Comparison of ENCODE assay signal across 20 cellular contexts in genomic region chr10:103186128-103186527, GRCh38. TPM values are rescaled to one million over a fixed set of nuclear protein-coding genes. Genes with fewer than 3 reads are reported as not detected.
DNase-seq lines count a peak whose midpoint lies in the region; ATAC-seq and TF ChIP-seq lines count a peak whose summit lies in the region.
"Had no signal": no experiment of that assay in that cellular context is flagged by ENCODE, and none has a peak within 500 bp of the region (broad histone marks: within the 10 kb centered on the region; RNA-seq: fewer than 3 reads in every experiment).

No MANE protein-coding gene starts in this region.

- H3K79me2 ChIP-seq in OCI-LY7 (ENCODE audit: insufficient read depth, low read depth, low read length) = peaks cover 97% of the 10 kb centered on the region

- TF ChIP-seq CTCF in OCI-LY7 (conservative IDR thresholded peaks at IDR 0.05; ENCODE audit: low read length) = no peak
- TF ChIP-seq CTCF in esophagus squamous epithelium (IDR thresholded peaks at IDR 0.05) = no peak
- no peak for TF ChIP-seq CTCF in thoracic aorta (IDR thresholded peaks at IDR 0.05)

- peak overlapping the region; percentile 6 to 29 for H3K4me3 Mint-ChIP-seq in activated T-cell treated with anti-CD3 and anti-CD28 coated beads, Interleukin-2, amount 50 U/mL, for 72 hours
- no peak overlapping the region for H3K4me3 Mint-ChIP-seq in activated T-cell treated with anti-CD3 and anti-CD28 coated beads, Interleukin-2, amount 50 U/mL, for 4 hours
- H3K4me3 Mint-ChIP-seq: neural crest cell; T-helper 1 cell treated with Interleukin-12 subunit alpha and Interleukin-12 subunit beta and Interleukin-4 antibody, amounts not matched to agents 30 μg/mL and 1 μg/mL, for 36 hours had no signal

- H3K27ac ChIP-seq in OCI-LY7 (ENCODE audit: low read depth, low read length, poor library complexity, severe bottlenecking) (peak overlapping the region; percentile 99), esophagus squamous epithelium (peak overlapping the region; percentile 45 to 65 (median 49)), thoracic aorta (peak overlapping the region; percentile 29 to 56)
- H3K27ac ChIP-seq: right atrium auricular region, uterus had no signal

- peaks cover 84% of the 10 kb centered on the region for H3K4me1 Mint-ChIP-seq in activated T-cell treated with anti-CD3 and anti-CD28 coated beads, Interleukin-2, amount 50 U/mL, for 72 hours (ENCODE audit: low read depth)
- peaks cover 68% of the 10 kb centered on the region for H3K4me1 Mint-ChIP-seq in activated T-cell treated with anti-CD3 and anti-CD28 coated beads, Interleukin-2, amount 50 U/mL, for 4 hours (ENCODE audit: low read depth)

- H3K27me3 ChIP-seq in esophagus squamous epithelium (no peaks in the 10 kb centered on the region), thoracic aorta (replicated peaks; ENCODE audit: insufficient read depth) (peaks cover 3% of the 10 kb centered on the region)
- H3K27me3 ChIP-seq: right atrium auricular region, uterus had no signal

- no peak overlapping the region for H3K27ac Mint-ChIP-seq in activated T-cell treated with anti-CD3 and anti-CD28 coated beads, Interleukin-2, amount 50 U/mL, for 72 hours

- peak overlapping the region; percentile 61 for H3K4me3 ChIP-seq in OCI-LY7 (ENCODE audit: low read depth, low read length, poor library complexity, severe bottlenecking)
- no peak overlapping the region for H3K4me3 ChIP-seq in esophagus squamous epithelium
- H3K4me3 ChIP-seq in thoracic aorta = no peak overlapping the region
- H3K4me3 ChIP-seq: right atrium auricular region, uterus had no signal

- intact Hi-C loops in OCI-LY7 (cut with micrococcal nuclease; ENCODE audit: unreplicated experiment) (no loop called here), esophagus squamous epithelium (cut with DNase I) (no loop called here)

- POLR2A ChIA-PET in OCI-LY7 (lab: Charles Lee) = interaction anchor here (0.6 to 4.0 kb wide), 6 partner anchors 9 to 384 kb away, joined by 3 to 30 read pairs (median 8); no protein-coding TSS in a partner anchor

- H3K36me3 Mint-ChIP-seq in activated T-cell treated with anti-CD3 and anti-CD28 coated beads, Interleukin-2, amount 50 U/mL, for 72 hours (ENCODE audit: insufficient read depth in 2 of 2) = peaks cover 0 to 7% of the 10 kb centered on the region in 2 donors
- H3K36me3 Mint-ChIP-seq in activated T-cell treated with anti-CD3 and anti-CD28 coated beads, Interleukin-2, amount 50 U/mL, for 4 hours (ENCODE audit: insufficient read depth) = peaks cover 4% of the 10 kb centered on the region

- H3K4me1 ChIP-seq in OCI-LY7 (ENCODE audit: insufficient read depth, low read length, poor library complexity, severe bottlenecking) (peaks cover 93% of the 10 kb centered on the region), esophagus squamous epithelium (peaks cover 5 to 97% (median 51%) of the 10 kb centered on the region in 3 donors), thoracic aorta (ENCODE audit: control insufficient read depth in 1 of 2, low read depth in 2 of 2) (peaks cover 81 to 94% of the 10 kb centered on the region in 2 donors)
- H3K4me1 ChIP-seq: uterus had no signal

- no peaks in the 10 kb centered on the region for H3K9me2 ChIP-seq in OCI-LY7 (ENCODE audit: insufficient read depth, low read length)

- no peaks in the 10 kb centered on the region for H3K27me3 Mint-ChIP-seq in activated T-cell treated with anti-CD3 and anti-CD28 coated beads, Interleukin-2, amount 50 U/mL, for 72 hours (ENCODE audit: low read depth)
- no peaks in the 10 kb centered on the region for H3K27me3 Mint-ChIP-seq in activated T-cell treated with anti-CD3 and anti-CD28 coated beads, Interleukin-2, amount 50 U/mL, for 4 hours (ENCODE audit: low read depth)

- H3K9me3 Mint-ChIP-seq in activated T-cell treated with anti-CD3 and anti-CD28 coated beads, Interleukin-2, amount 50 U/mL, for 72 hours = no peaks in the 10 kb centered on the region
- no peaks in the 10 kb centered on the region for H3K9me3 Mint-ChIP-seq in activated T-cell treated with anti-CD3 and anti-CD28 coated beads, Interleukin-2, amount 50 U/mL, for 4 hours
- H3K9me3 Mint-ChIP-seq: neural crest cell; T-helper 1 cell treated with Interleukin-12 subunit alpha and Interleukin-12 subunit beta and Interleukin-4 antibody, amounts not matched to agents 30 μg/mL and 1 μg/mL, for 36 hours had no signal

- BruUV-seq in OCI-LY7 (replicated peaks; lab: Mats Ljungman, UMichigan) = TSS peak; percentile 2

- H3K36me3 ChIP-seq in OCI-LY7 (ENCODE audit: insufficient read depth, low read length) = peaks cover 15% of the 10 kb centered on the region; the same call in 1 of the 2 replicates
- peaks cover 0 to 24% (median 0%) of the 10 kb centered on the region in 3 donors for H3K36me3 ChIP-seq in esophagus squamous epithelium
- H3K36me3 ChIP-seq in thoracic aorta = no peaks in the 10 kb centered on the region
- H3K36me3 ChIP-seq: right atrium auricular region, uterus had no signal

- WGBS in esophagus squamous epithelium, 2 donors = 64% methylated on average over 6 of the region's 6 CpGs

- ATAC-seq in activated T-cell treated with anti-CD3 and anti-CD28 coated beads, Interleukin-2, amount 50 U/mL, for 72 hours (replicated peaks in 1 of 2) = no peak
- ATAC-seq in activated T-cell treated with anti-CD3 and anti-CD28 coated beads, Interleukin-2, amount 50 U/mL, for 4 hours = no peak
- ATAC-seq in thoracic aorta (ENCODE audit: insufficient number of reproducible peaks, low FRiP score, low read depth) (no peak), GM21381 (IDR thresholded peaks at IDR 0.05; ENCODE audit: unreplicated experiment) (no peak)
- ATAC-seq: activated CD4-positive, CD25-positive, alpha-beta regulatory T cell treated with anti-CD3 and anti-CD28 coated beads, Interleukin-2, amount 50 U/mL, for 24 hours had no signal

- 0 out of 2 replicates have a peak, but pooled peaks cover 10% of the 10 kb centered on the region for H4K20me1 ChIP-seq in OCI-LY7 (ENCODE audit: insufficient read depth, low read length)

- TF ChIP-seq POLR2A in esophagus squamous epithelium (IDR thresholded peaks at IDR 0.05) = no peak

- peak overlapping the region; percentile 79 for H3K4me2 ChIP-seq in OCI-LY7 (ENCODE audit: low read length)

- CTCF ChIA-PET in OCI-LY7 (lab: Charles Lee; ENCODE audit: unreplicated experiment) = interaction anchor here (1.6 kb wide), 1 partner anchor 9 kb away, joined by 4 read pairs; no protein-coding TSS in a partner anchor

- H3K9me3 ChIP-seq in OCI-LY7 (ENCODE audit: low read length) = no peaks in the 10 kb centered on the region
- no peaks in the 10 kb centered on the region for H3K9me3 ChIP-seq in esophagus squamous epithelium
- no peaks in the 10 kb centered on the region for H3K9me3 ChIP-seq in thoracic aorta
- H3K9me3 ChIP-seq: right atrium auricular region, uterus had no signal

- H2AFZ ChIP-seq in OCI-LY7 (ENCODE audit: low read length) = no peak overlapping the region

- DNase-seq in activated T-cell treated with anti-CD3 and anti-CD28 coated beads, Interleukin-2, amount 50 U/mL, for 72 hours = no peak
- DNase-seq in activated T-cell treated with anti-CD3 and anti-CD28 coated beads, Interleukin-2, amount 50 U/mL, for 4 hours = no peak
- no peak for DNase-seq in OCI-LY7 (ENCODE audit: low spot score)
- no peak for DNase-seq in esophagus squamous epithelium (lab: John Stamatoyannopoulos, UW)
- DNase-seq in thoracic aorta (ENCODE audit: low spot score) = no peak
- DNase-seq in NCI-H146 (lab: John Stamatoyannopoulos, UW) = no peak
- no peak for DNase-seq in amygdala (lab: John Stamatoyannopoulos, UW)
- DNase-seq: cortex of kidney; DMS79 treated with DMSO at 0.1 percent for 48 hours; MM.1S; NCI-H1930; NCI-H510A; SHP77 treated with DMSO at 0.1 percent for 48 hours; stimulated activated naive CD4-positive, alpha-beta T cell treated with Interleukin-2 at 50 U/mL for 16 hours; uterus had no signal

RNA-seq across cellular contexts. Expression of gene NT5C2, which starts 6.9 kb away (rescaled TPM):
- total RNA-seq in activated T-cell treated with anti-CD3 and anti-CD28 coated beads, Interleukin-2, amount 50 U/mL, for 72 hours = 100 to 1,000 TPM in 1 of 2 donors, 10 to 100 TPM in 1; 99.6 to 102 TPM
- 10 to 100 TPM; 34.7 to 45.9 (median 41.3) TPM for total RNA-seq in activated T-cell treated with anti-CD3 and anti-CD28 coated beads, Interleukin-2, amount 50 U/mL, for 4 hours
- total RNA-seq in OCI-LY7 (2014; rRNA removed; shearing (Covaris generic)) = 72.0 and 73.5 TPM in 2 replicates
- 87.3 and 118 TPM in 2 replicates for total RNA-seq in OCI-LY7 (2022)
- 10 to 100 TPM; 91.2 to 98.3 (median 92.5) TPM for total RNA-seq in esophagus squamous epithelium
- total RNA-seq in thoracic aorta = 100 to 1,000 TPM; 105 to 114 TPM

RNA-seq across cellular contexts. Expression of gene RPEL1, which starts 59.6 kb away (rescaled TPM):
- under 1 TPM in 1 of 2 donors, not detected in 1; 0.12 TPM for total RNA-seq in activated T-cell treated with anti-CD3 and anti-CD28 coated beads, Interleukin-2, amount 50 U/mL, for 72 hours
- total RNA-seq in activated T-cell treated with anti-CD3 and anti-CD28 coated beads, Interleukin-2, amount 50 U/mL, for 4 hours = under 1 TPM in 1 of 3 donors, not detected in 2; 0.18 TPM
- total RNA-seq in OCI-LY7 (2014; rRNA removed; shearing (Covaris generic)) = not detected in 2 replicates
- total RNA-seq in OCI-LY7 (2022) (not detected in 2 replicates), esophagus squamous epithelium (not detected), thoracic aorta (not detected)
- total RNA-seq: neural crest cell, right atrium auricular region had no signal

Comparison
In these comparisons a context has a peak if more than half of its experiments do, and no peak if none do; other contexts are left out.
1. H3K27ac ChIP-seq: peak in every context shown above with its lines; median percentile 99 in OCI-LY7; 49 in esophagus squamous epithelium; 42 in thoracic aorta.